ENCODE assay signal across 18 cellular contexts in the genomic region with DNA sequence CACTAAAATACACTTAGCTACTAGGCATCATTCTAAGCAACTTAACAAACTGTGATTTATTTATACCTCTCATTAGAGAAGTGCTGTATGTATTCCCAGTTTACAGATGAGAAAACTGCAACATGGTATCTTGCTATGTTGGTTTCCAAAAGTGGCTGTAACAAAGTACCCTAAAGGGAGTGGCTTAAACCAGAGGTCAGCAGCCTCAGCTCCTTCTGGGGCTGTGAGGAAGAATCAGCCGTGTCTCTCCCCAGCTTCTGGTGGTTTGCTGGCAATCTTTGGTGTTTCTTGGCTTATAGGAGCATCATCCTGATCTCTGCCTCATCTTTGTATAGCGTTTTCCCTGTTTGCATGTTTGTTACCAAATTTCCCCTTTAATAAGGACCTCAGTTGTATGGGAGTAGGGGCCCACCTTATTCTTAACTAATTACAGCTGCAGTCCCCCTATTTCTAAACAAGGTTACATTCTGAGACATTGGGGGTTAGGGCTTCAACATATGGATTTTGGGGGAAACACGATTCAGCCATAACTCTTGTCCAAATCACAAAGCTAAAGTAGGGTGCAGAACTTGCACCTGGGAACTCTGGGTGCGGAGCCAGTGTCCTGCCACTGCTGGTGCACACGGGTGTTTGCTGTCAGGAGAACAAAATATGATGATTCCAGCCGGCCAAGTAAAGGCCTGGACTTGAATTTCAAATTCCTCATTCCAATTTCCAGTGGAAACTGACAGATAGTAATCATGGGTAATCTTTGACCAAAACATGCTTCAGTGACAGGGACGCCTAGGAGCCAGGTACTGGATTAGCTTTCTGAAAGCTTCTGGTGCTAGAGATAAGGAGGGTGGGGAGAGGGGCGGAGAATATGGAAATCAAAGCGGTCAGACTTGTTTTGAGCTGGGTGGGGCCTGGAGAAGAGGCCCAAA. TPM values are rescaled to one million over a fixed set of nuclear protein-coding genes. Genes with fewer than 3 reads are reported as not detected.
A peak's percentile ranks its signal among the peaks of the same experiment; 100 is the strongest.
DNase-seq lines count a peak whose midpoint lies in the region; ATAC-seq, FAIRE-seq and TF ChIP-seq lines count a peak whose summit lies in the region.
"Had no signal": no experiment of that assay in that cellular context is flagged by ENCODE, and none has a peak within 500 bp of the region (broad histone marks: within the 10 kb centered on the region; RNA-seq: fewer than 3 reads in every experiment).

No MANE protein-coding gene starts in this region.

- H3K9ac ChIP-seq in NT2/D1 (ENCODE audit: insufficient read length, low read depth) = peak overlapping the region; percentile 26

- no peak for FAIRE-seq in small intestine (lab: Jason Lieb, UNC)

- H3F3A ChIP-seq in GM23338 (replicated peaks; ENCODE audit: low read depth) = 0 out of 2 replicates have a peak, but pooled peaks cover 5% of the 10 kb centered on the region

- intact Hi-C loops in psoas muscle (cut with DNase I) = no loop called here
- intact Hi-C loops in head of caudate nucleus (cut with DNase I) = no loop called here

- no peaks in the 10 kb centered on the region for H3K36me3 ChIP-seq in GM23338 (ENCODE audit: insufficient read depth)
- H3K36me3 ChIP-seq in NT2/D1 (ENCODE audit: insufficient read depth, insufficient read length, low read length) = peaks cover 25% of the 10 kb centered on the region
- H3K36me3 ChIP-seq in small intestine (ENCODE audit: control insufficient read depth in 2 of 2, insufficient read depth in 2 of 2, low read length in 2 of 2) = no peaks in the 10 kb centered on the region
- no peaks in the 10 kb centered on the region for H3K36me3 ChIP-seq in psoas muscle (ENCODE audit: insufficient read depth in 1 of 2, low read depth in 1 of 2)
- H3K36me3 ChIP-seq: right lobe of liver had no signal

- H3K9me3 ChIP-seq in NT2/D1 (ENCODE audit: insufficient read depth, low read length) = no peaks in the 10 kb centered on the region
- H3K9me3 ChIP-seq in small intestine (ENCODE audit: control insufficient read depth, low read depth) = no peaks in the 10 kb centered on the region
- no peaks in the 10 kb centered on the region for H3K9me3 ChIP-seq in psoas muscle
- H3K9me3 ChIP-seq: right lobe of liver had no signal

- DNase-seq in GM23338 (ENCODE audit: low spot score) = peak; percentile 84
- DNase-seq in NT2/D1 (ENCODE audit: low read depth, low spot score) = no peak
- DNase-seq in iPS-NIHi11 (ENCODE audit: low spot score) = peak; percentile 55
- DNase-seq in small intestine = peak; percentile 66
- no peak for DNase-seq in psoas muscle
- DNase-seq in head of caudate nucleus = no peak
- no peak for DNase-seq in superior temporal gyrus (ENCODE audit: extremely low spot score)
- DNase-seq: activated CD4-positive, alpha-beta T cell treated with anti-CD3 and anti-CD28 coated beads for 4 hours; activated T-cell treated with anti-CD3 and anti-CD28 coated beads, Interleukin-2, amount 50 U/mL, for 48 hours; DMS 273 treated with DMSO at 0.1 percent for 48 hours; GOT3; left ventricle myocardium superior; NCI-H1694 treated with DMSO at 0.1 percent for 48 hours; NCI-H524; stimulated activated CD4-positive, alpha-beta T cell treated with anti-CD3 and anti-CD28 coated beads, Interleukin-4, amount 100 ng/mL, for 4 hours had no signal

- peaks cover 73% of the 10 kb centered on the region for H3K4me1 Mint-ChIP-seq in GM23338

- H3K79me2 ChIP-seq in GM23338 (replicated peaks; ENCODE audit: insufficient read depth) = peaks cover 85% of the 10 kb centered on the region

- H3K4me3 ChIP-seq in GM23338 = peak overlapping the region; percentile 26; the same call in 1 of the 2 replicates
- no peak overlapping the region for H3K4me3 ChIP-seq in NT2/D1 (ENCODE audit: insufficient read length, low read depth)
- no peak overlapping the region for H3K4me3 ChIP-seq in small intestine (ENCODE audit: low read depth in 1 of 2, low read length in 2 of 2)
- no peak overlapping the region for H3K4me3 ChIP-seq in psoas muscle
- H3K4me3 ChIP-seq: right lobe of liver had no signal

- H3K4me2 ChIP-seq in GM23338 = peak overlapping the region; percentile 22

- no peaks in the 10 kb centered on the region for H3K9me2 ChIP-seq in GM23338 (ENCODE audit: insufficient read depth)

- WGBS in small intestine, 3 donors = 24 to 67% (median 38%) methylated on average over 9 of the region's 9 CpGs
- 78 to 81% (median 80%) methylated on average over 9 of the region's 9 CpGs for WGBS in psoas muscle, 3 donors

- H3K4me1 ChIP-seq in GM23338 (ENCODE audit: insufficient read depth) (peaks cover 69% of the 10 kb centered on the region), NT2/D1 (ENCODE audit: insufficient read depth, insufficient read length) (peaks cover 3% of the 10 kb centered on the region), small intestine (ENCODE audit: control insufficient read depth in 2 of 2, insufficient read depth in 1 of 2, low read depth in 1 of 2, low read length in 1 of 2) (peaks cover 0 to 5% of the 10 kb centered on the region in 2 donors), psoas muscle (no peaks in the 10 kb centered on the region)

- peak overlapping the region; percentile 18; the same call in 1 of the 2 replicates for H3K27ac Mint-ChIP-seq in GM23338
- H3K27ac Mint-ChIP-seq: natural killer cell treated with Interleukin-12 subunit alpha and Interleukin-12 subunit beta and Interleukin-15 and Interleukin-18, amount 100 ng/mL, for 72 hours had no signal

- TF ChIP-seq CTCF in GM23338 (conservative IDR thresholded peaks at IDR 0.05; ENCODE audit: low read depth in 2 of 2) (no peak), psoas muscle (IDR thresholded peaks at IDR 0.05) (no peak)

- H4K20me1 ChIP-seq in GM23338 (replicated peaks; ENCODE audit: insufficient read depth) = no peaks in the 10 kb centered on the region; the same call in 1 of the 2 replicates

- peak overlapping the region; percentile 71 for H3K27ac ChIP-seq in GM23338 (ENCODE audit: low read depth)
- no peak overlapping the region for H3K27ac ChIP-seq in small intestine (ENCODE audit: low read depth in 1 of 2, low read length in 1 of 2)
- H3K27ac ChIP-seq in psoas muscle = no peak overlapping the region
- H3K27ac ChIP-seq: right lobe of liver had no signal

- peaks cover 11% of the 10 kb centered on the region for H3K27me3 Mint-ChIP-seq in GM23338 (ENCODE audit: insufficient read depth, low read depth, poor library complexity)
- H3K27me3 Mint-ChIP-seq: natural killer cell treated with Interleukin-12 subunit alpha and Interleukin-12 subunit beta and Interleukin-15 and Interleukin-18, amount 100 ng/mL, for 72 hours had no signal

- H3K4me3 Mint-ChIP-seq in GM23338 = peak overlapping the region; percentile 9; the same call in 1 of the 3 replicates
- H3K4me3 Mint-ChIP-seq: natural killer cell treated with Interleukin-12 subunit alpha and Interleukin-12 subunit beta and Interleukin-15 and Interleukin-18, amount 100 ng/mL, for 72 hours had no signal

- no peaks in the 10 kb centered on the region for H3K27me3 ChIP-seq in GM23338 (ENCODE audit: insufficient read depth)
- no peaks in the 10 kb centered on the region for H3K27me3 ChIP-seq in NT2/D1 (ENCODE audit: insufficient read depth, insufficient read length)
- no peaks in the 10 kb centered on the region for H3K27me3 ChIP-seq in small intestine (ENCODE audit: control insufficient read depth in 2 of 2, insufficient read depth in 2 of 2, low read length in 2 of 2)
- no peaks in the 10 kb centered on the region for H3K27me3 ChIP-seq in psoas muscle (ENCODE audit: insufficient read depth in 3 of 3, low read length in 2 of 3)
- H3K27me3 ChIP-seq: right lobe of liver had no signal

- peaks cover 15% of the 10 kb centered on the region for H3K36me3 Mint-ChIP-seq in GM23338 (ENCODE audit: low read depth)
- H3K36me3 Mint-ChIP-seq: natural killer cell treated with Interleukin-12 subunit alpha and Interleukin-12 subunit beta and Interleukin-15 and Interleukin-18, amount 100 ng/mL, for 72 hours had no signal

- ATAC-seq in GM23338 (peak; percentile 84), psoas muscle (no peak), HG03280 (IDR thresholded peaks at IDR 0.05; ENCODE audit: unreplicated experiment) (no peak)
- ATAC-seq: left ventricle myocardium superior; natural killer cell treated with Interleukin-12 subunit alpha and Interleukin-12 subunit beta and Interleukin-15 and Interleukin-18, amount 100 ng/mL, for 72 hours had no signal

- H2AFZ ChIP-seq in GM23338 = no peak overlapping the region

- H3K9me3 Mint-ChIP-seq in GM23338 = no peaks in the 10 kb centered on the region
- H3K9me3 Mint-ChIP-seq: natural killer cell treated with Interleukin-12 subunit alpha and Interleukin-12 subunit beta and Interleukin-15 and Interleukin-18, amount 100 ng/mL, for 72 hours had no signal

TF ChIP-seq in GM23338, 12 proteins besides CTCF, POLR2A, EP300 and RAD21 (continues in another document):
- TF ChIP-seq EZH2 (IDR thresholded peaks at IDR 0.05; ENCODE audit: low read depth, unreplicated experiment) (no peak), EZH2phosphoT487 (IDR thresholded peaks at IDR 0.05; ENCODE audit: unreplicated experiment) (no peak), ZNF331 (CRISPR knock-in tag; IDR thresholded peaks at IDR 0.05; ENCODE audit: low read depth) (no peak)

RNA-seq across cellular contexts. Expression of a gene that starts 43.3 kb away (rescaled TPM):
- 90.3 and 95.8 TPM in 2 replicates for total RNA-seq in GM23338 (2014; rRNA removed; shearing (Covaris generic))
- 46.7 and 58.8 TPM in 2 replicates for polyA plus RNA-seq in GM23338 (2016; fragmentation: Nextera tagmentation; extraction: Ambion mirVana)
- 1 to 10 TPM; 4.2 to 9.2 (median 5.9) TPM for polyA plus RNA-seq in small intestine
- total RNA-seq in psoas muscle = 1 to 10 TPM; 1.9 to 4.3 (median 3.2) TPM
- 1 to 10 TPM in 1 of 3 donors, under 1 TPM in 2; 0.69 to 2.1 (median 0.91) TPM for polyA plus RNA-seq in psoas muscle

Comparison
In these comparisons a context has a peak if more than half of its experiments do, and no peak if none do; other contexts are left out.
1. DNase-seq: peak in GM23338 (single experiment), iPS-NIHi11 (single experiment) and small intestine (single experiment); none in NT2/D1 (single experiment), psoas muscle (0 of 2), head of caudate nucleus (0 of 42) and superior temporal gyrus (single experiment).